In the genomic region with DNA sequence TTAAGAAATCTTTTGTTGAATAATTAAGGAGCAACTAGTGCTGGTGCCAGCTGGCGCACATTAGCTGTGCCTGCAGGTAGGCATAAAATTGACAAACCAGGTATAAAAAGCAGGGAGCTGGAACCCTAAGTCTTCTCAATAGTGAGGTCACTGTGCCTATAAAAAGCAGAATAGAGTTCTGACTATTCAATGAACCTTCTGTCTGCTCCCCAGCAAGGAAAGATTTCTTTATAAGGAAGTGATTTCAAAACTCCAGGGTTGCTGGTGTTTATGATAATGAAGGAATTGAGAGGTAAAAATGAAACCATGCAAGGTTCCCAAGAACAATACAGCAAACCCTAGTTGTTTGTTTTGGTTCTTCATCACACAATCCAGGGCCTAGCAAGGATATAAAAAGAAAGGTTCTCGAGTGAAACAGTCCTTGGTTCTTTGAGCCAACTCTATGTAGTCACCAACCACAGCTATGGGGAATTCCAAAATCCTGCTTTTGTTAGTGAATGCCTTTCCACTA, we compare ENCODE assay signal across 9 cellular contexts.
DNase-seq lines count a peak whose midpoint lies in the region; ATAC-seq and TF ChIP-seq lines count a peak whose summit lies in the region.
"Had no signal": no experiment of that assay in that cellular context is flagged by ENCODE, and none has a peak within 500 bp of the region (broad histone marks: within the 10 kb centered on the region; RNA-seq: fewer than 3 reads in every experiment).

No MANE protein-coding gene starts in this region.

- ATAC-seq in mucosa of descending colon (peak; percentile 72), HG02938 (IDR thresholded peaks at IDR 0.05; ENCODE audit: unreplicated experiment) (no peak)
- ATAC-seq in naive thymus-derived CD8-positive, alpha-beta T cell: no peak

- H3K36me3 ChIP-seq in HUES64 (ENCODE audit: insufficient read depth, low read length): no peaks in the 10 kb centered on the region; the same call in 1 of the 2 replicates
- no peaks in the 10 kb centered on the region for H3K36me3 ChIP-seq in mucosa of descending colon (ENCODE audit: low read depth)

- H3K9me3 ChIP-seq in HUES64 (ENCODE audit: insufficient read depth, low read depth, low read length): no peaks in the 10 kb centered on the region
- H3K9me3 ChIP-seq in mucosa of descending colon: no peaks in the 10 kb centered on the region

- H3K9ac ChIP-seq in HUES64 (ENCODE audit: low read depth, low read length): 0 out of 2 replicates have a peak overlapping the region, but pooled peaks have one; percentile 32

- no peak for TF ChIP-seq CTCF in mucosa of descending colon (IDR thresholded peaks at IDR 0.05)

- 97% methylated on average over 2 of the region's 2 CpGs for WGBS in HUES64

- POLR2A ChIA-PET in naive thymus-derived CD8-positive, alpha-beta T cell (lab: Charles Lee): no interaction called here

- no peak overlapping the region for H3K4me3 ChIP-seq in HUES64 (ENCODE audit: low read length)
- H3K4me3 ChIP-seq in mucosa of descending colon: no peak overlapping the region

- no peaks in the 10 kb centered on the region for H3K27me3 ChIP-seq in HUES64 (ENCODE audit: insufficient read depth, low read length)

- no peaks in the 10 kb centered on the region for H3K27me3 Mint-ChIP-seq in naive thymus-derived CD8-positive, alpha-beta T cell

- H3K4me1 ChIP-seq in HUES64 (ENCODE audit: insufficient read depth, low read length): peaks cover 11% of the 10 kb centered on the region; the same call in 1 of the 2 replicates
- peaks cover 5% of the 10 kb centered on the region for H3K4me1 ChIP-seq in mucosa of descending colon (ENCODE audit: low read depth)

- H3K9me3 Mint-ChIP-seq in naive thymus-derived CD8-positive, alpha-beta T cell: no peaks in the 10 kb centered on the region

- H3K4me1 Mint-ChIP-seq in naive thymus-derived CD8-positive, alpha-beta T cell: peaks cover 16 to 30% (median 23%) of the 10 kb centered on the region in 4 donors

- intact Hi-C loops in mucosa of descending colon (cut with DNase I, micrococcal nuclease): no loop called here

- H3K27ac ChIP-seq in HUES64 (ENCODE audit: low read depth, low read length): peak overlapping the region; percentile 32; the same call in 1 of the 2 replicates
- peak overlapping the region; percentile 52 for H3K27ac ChIP-seq in caudate nucleus (ENCODE audit: low read depth, low read length)

- peaks cover 1 to 19% (median 6%) of the 10 kb centered on the region in 3 donors for H3K36me3 Mint-ChIP-seq in naive thymus-derived CD8-positive, alpha-beta T cell

- peak overlapping the region in 5 of 10 donors; percentile 32 to 61 (median 52) for H3K27ac Mint-ChIP-seq in naive thymus-derived CD8-positive, alpha-beta T cell

- DNase-seq in AG08396 (ENCODE audit: low spot score) (peak; percentile 61), caudate nucleus (lab: John Stamatoyannopoulos, UW) (no peak), mucosa of descending colon (no peak), activated gamma-delta T cell treated with Interleukin-2 at 50 U/mL for 16 hours (no peak), D341Med (ENCODE audit: low spot score) (no peak)
- DNase-seq in naive thymus-derived CD8-positive, alpha-beta T cell: no peak
- DNase-seq: NCI-H2227 treated with DMSO at 0.1 percent for 48 hours had no signal

- H3K4me3 Mint-ChIP-seq in naive thymus-derived CD8-positive, alpha-beta T cell: no peak overlapping the region
